22 cellular contexts compared by ENCODE assay signal in genomic region chr16:79533292-79533691, GRCh38.
"Had no signal": no experiment of that assay in that cellular context is flagged by ENCODE, and none has a peak within 500 bp of the region (broad histone marks: within the 10 kb centered on the region; RNA-seq: fewer than 3 reads in every experiment).

No MANE protein-coding gene starts in this region.

- DNase-seq: IMR-90, Karpas-422, KG1, NCI-H1092, NCI-H1105 treated with DMSO at 0.1 percent for 48 hours, NCI-H1436, NCI-H187, NCI-H2029, NCI-H2081 treated with DMSO at 0.1 percent for 48 hours, NCI-H2171, NCI-H226, NCI-H446, NCI-H510A, NCI-H524 treated with DMSO at 0.1 percent for 48 hours, NCI-H69, NCI-H774, PC-9, Peyer's patch, Right ventricle myocardium superior, RPMI8226, SK-N-SH had no signal

- H3K9me3 ChIP-seq: MG63, Peyer's patch, SK-N-SH had no signal

- H3K4me3 ChIP-seq: MG63, PC-9, Peyer's patch had no signal

- H3K27ac ChIP-seq: PC-9, Peyer's patch had no signal

- H3K4me1 ChIP-seq: Peyer's patch had no signal

- H3K36me3 ChIP-seq: MG63, Peyer's patch had no signal

- H3K27me3 ChIP-seq: MG63, Peyer's patch had no signal

- H3K9me2 ChIP-seq: SK-N-SH had no signal

- H2AFZ ChIP-seq: PC-9 had no signal

- H3K4me2 ChIP-seq: PC-9, SK-N-SH had no signal

- H3K9ac ChIP-seq: SK-N-SH had no signal
